26 cellular contexts compared by ENCODE assay signal in the genomic region with DNA sequence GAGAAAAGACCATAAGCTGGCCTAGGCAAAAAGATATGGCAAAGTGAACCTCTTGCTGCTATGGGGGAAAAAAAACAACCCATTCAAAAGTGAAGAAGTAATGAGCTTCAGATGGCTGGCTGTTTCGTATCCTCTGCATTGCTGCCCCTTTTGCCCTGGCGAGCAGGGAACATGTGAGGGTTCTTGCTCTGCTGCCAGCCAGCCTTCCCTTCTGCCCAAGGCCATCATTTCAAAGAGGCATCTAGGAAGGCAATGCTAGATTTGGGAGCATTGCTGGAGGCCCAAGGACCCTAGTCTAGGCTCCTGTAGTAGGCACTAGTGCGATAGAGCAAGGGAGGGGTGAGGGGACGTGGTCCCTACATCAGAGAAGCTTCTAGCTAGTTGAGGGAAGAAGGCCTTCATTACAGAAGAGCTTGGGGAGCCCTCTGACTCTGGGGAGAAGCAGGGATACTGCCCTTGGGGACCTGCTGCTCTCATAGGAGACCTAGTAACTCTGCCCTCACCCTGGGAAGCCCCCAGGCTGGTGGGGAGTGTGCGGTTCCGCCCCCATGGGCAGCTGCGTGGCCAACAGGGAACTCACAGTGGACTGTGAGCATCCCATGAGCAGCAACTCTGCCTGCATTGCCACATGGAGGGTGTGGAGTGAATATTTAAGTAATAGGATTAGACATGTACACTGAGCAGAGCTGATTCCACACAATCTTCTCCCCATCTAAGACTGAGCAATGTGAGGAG. TPM values are rescaled to one million over a fixed set of nuclear protein-coding genes. Genes with fewer than 3 reads are reported as not detected.
DNase-seq lines count a peak whose midpoint lies in the region; ATAC-seq and TF ChIP-seq lines count a peak whose summit lies in the region.
"Had no signal": no experiment of that assay in that cellular context is flagged by ENCODE, and none has a peak within 500 bp of the region (broad histone marks: within the 10 kb centered on the region; RNA-seq: fewer than 3 reads in every experiment).

No MANE protein-coding gene starts in this region.

- no peaks in the 10 kb centered on the region for H3K27me3 ChIP-seq in RWPE2 (ENCODE audit: insufficient read depth, poor library complexity, severe bottlenecking)
- H3K27me3 ChIP-seq: MG63, sigmoid colon had no signal

- no peaks in the 10 kb centered on the region for H3K9me3 ChIP-seq in RWPE2 (ENCODE audit: severe bottlenecking)
- H3K9me3 ChIP-seq: MG63, sigmoid colon had no signal

- ATAC-seq in RWPE2 (ENCODE audit: low read depth) (no peak), GM18519 (IDR thresholded peaks at IDR 0.05; ENCODE audit: low FRiP score, unreplicated experiment) (no peak)
- ATAC-seq: Panc1 had no signal

- peaks cover 0 to 7% (median 2%) of the 10 kb centered on the region in 3 donors for H3K27me3 Mint-ChIP-seq in CD14-positive monocyte (ENCODE audit: low read depth in 3 of 3)

- intact Hi-C loops in CD14-positive monocyte (cut with micrococcal nuclease), result no loop called here

- H3K4me3 Mint-ChIP-seq in CD14-positive monocyte, result no peak overlapping the region

- no peaks in the 10 kb centered on the region for H3K9me3 Mint-ChIP-seq in CD14-positive monocyte
- H3K9me3 Mint-ChIP-seq: activated T-helper 2 cell treated with anti-CD3 and anti-CD28 coated beads, Interferon-gamma antibody, Interleukin-2, Interleukin-4, amounts not matched to agents 10 μg/mL and 5 μg/mL and 100 μg/mL, durations not matched to agents 14 hours and 24 hours and 36 hours had no signal

- no peaks in the 10 kb centered on the region for H3K36me3 Mint-ChIP-seq in CD14-positive monocyte

- DNase-seq in CD14-positive monocyte (ENCODE audit: low spot score), result peak; percentile 15
- DNase-seq in RWPE2 (ENCODE audit: low spot score), result peak; percentile 38
- peak; percentile 26 for DNase-seq in islet precursor cell
- peak; percentile 5 for DNase-seq in stimulated activated CD8-positive, alpha-beta memory T cell treated with anti-CD3 and anti-CD28 coated beads, Interleukin-4, amount 100 ng/mL, for 48 hours
- no peak for DNase-seq in anterior cingulate cortex (lab: John Stamatoyannopoulos, UW)
- DNase-seq in NCI-H187 (lab: John Stamatoyannopoulos, UW), result no peak
- DNase-seq: ACHN; COR-L47; effector CD4-positive, alpha-beta T cell; GDM1; glutamatergic neuron; KG1; mammary epithelial cell; MG63; NCI-H1105 treated with DMSO at 0.1 percent for 48 hours; NCI-H2029; NCI-H526; stimulated activated CD4-positive, alpha-beta T cell treated with anti-CD3 and anti-CD28 coated beads, Interleukin-15, amount 100 ng/mL, for 24 hours; stimulated activated naive CD4-positive, alpha-beta T cell; SW 1271; T-helper 9 cell had no signal

- no peak overlapping the region for H3K27ac ChIP-seq in RWPE2 (ENCODE audit: poor library complexity, severe bottlenecking)
- H3K27ac ChIP-seq: epithelial cell of prostate, sigmoid colon had no signal

- H3K4me1 ChIP-seq in RWPE2 (ENCODE audit: insufficient read depth, poor library complexity, severe bottlenecking), result no peaks in the 10 kb centered on the region
- H3K4me1 ChIP-seq: sigmoid colon had no signal

- no peak overlapping the region for H3K4me3 ChIP-seq in RWPE2 (ENCODE audit: severe bottlenecking)
- H3K4me3 ChIP-seq: MG63, sigmoid colon had no signal

- no peak overlapping the region for H3K27ac Mint-ChIP-seq in CD14-positive monocyte
- H3K27ac Mint-ChIP-seq: activated T-helper 2 cell treated with anti-CD3 and anti-CD28 coated beads, Interferon-gamma antibody, Interleukin-2, Interleukin-4, amounts not matched to agents 10 μg/mL and 5 μg/mL and 100 μg/mL, durations not matched to agents 14 hours and 24 hours and 36 hours had no signal

- H3K36me3 ChIP-seq in RWPE2 (ENCODE audit: low read depth), result no peaks in the 10 kb centered on the region
- H3K36me3 ChIP-seq: sigmoid colon had no signal

- TF ChIP-seq CTCF in CD14-positive monocyte (IDR thresholded peaks at IDR 0.05) (no peak), RWPE2 (IDR thresholded peaks at IDR 0.05; ENCODE audit: poor library complexity, severe bottlenecking) (no peak)

- H3K4me1 Mint-ChIP-seq in CD14-positive monocyte, result no peaks in the 10 kb centered on the region

RNA-seq across cellular contexts. Expression of gene ITGA11, which starts 21.3 kb away (rescaled TPM):
- under 1 TPM in 1 of 2 donors, not detected in 1; 0.01 TPM for polyA plus RNA-seq in CD14-positive monocyte

Comparison
In these comparisons a context has a peak if more than half of its experiments do, and no peak if none do; other contexts are left out.
1. DNase-seq: peak in CD14-positive monocyte (single experiment), RWPE2 (single experiment), islet precursor cell (single experiment) and stimulated activated CD8-positive, alpha-beta memory T cell treated with anti-CD3 and anti-CD28 coated beads, Interleukin-4, amount 100 ng/mL, for 48 hours (single experiment); none in anterior cingulate cortex (0 of 58) and NCI-H187 (0 of 2).